8 cellular contexts compared by ENCODE assay signal in the genomic region with DNA sequence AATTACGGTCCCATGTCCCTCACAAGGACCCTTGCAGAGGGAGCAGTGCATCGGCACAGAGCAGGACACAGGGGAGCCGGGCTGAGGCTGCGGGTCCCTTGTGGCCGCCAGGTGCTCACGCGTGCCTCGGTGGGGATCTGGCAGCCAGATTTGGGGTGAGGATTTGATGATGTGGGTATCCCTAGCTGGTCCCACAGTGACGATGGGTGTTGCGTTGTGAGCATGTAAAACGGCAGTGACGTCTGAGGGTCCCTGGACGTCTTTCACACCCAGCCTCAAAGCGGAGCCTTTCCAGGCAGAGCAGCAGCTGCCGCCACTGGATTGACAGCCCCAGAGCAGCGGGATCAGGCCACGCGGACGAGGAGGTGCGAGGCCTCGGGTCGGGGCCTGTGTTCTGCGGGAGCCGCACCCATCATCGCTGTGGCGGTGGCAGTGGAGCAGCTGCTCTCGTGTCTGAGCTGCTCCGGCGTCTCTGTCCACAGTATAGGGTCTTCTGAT. TPM values are rescaled to one million over a fixed set of nuclear protein-coding genes. Genes with fewer than 3 reads are reported as not detected.
DNase-seq lines count a peak whose midpoint lies in the region; ATAC-seq and TF ChIP-seq lines count a peak whose summit lies in the region.

No MANE protein-coding gene starts in this region.

- H3K36me3 ChIP-seq in RWPE2 (ENCODE audit: low read depth) (peaks cover 54% of the 10 kb centered on the region), trophoblast cell (ENCODE audit: control insufficient read depth in 1 of 2, insufficient read depth in 2 of 2, low read length in 2 of 2) (peaks cover 42 to 44% of the 10 kb centered on the region in 2 experiments)

- peak overlapping the region; percentile 70 for H3K27ac Mint-ChIP-seq in Calu3 (ENCODE audit: unreplicated experiment)

- H3K27me3 Mint-ChIP-seq in Calu3 (ENCODE audit: unreplicated experiment) = no peaks in the 10 kb centered on the region

- peak overlapping the region; percentile 43 for H2BK5ac ChIP-seq in trophoblast cell (ENCODE audit: low read depth, low read length, poor library complexity)

- peaks cover 19% of the 10 kb centered on the region for H3K4me1 Mint-ChIP-seq in Calu3 (ENCODE audit: low read depth, unreplicated experiment)

- H2AK5ac ChIP-seq in trophoblast cell (ENCODE audit: low read length) = peak overlapping the region; percentile 5

- H3K9me3 ChIP-seq in RWPE2 (ENCODE audit: severe bottlenecking) (no peaks in the 10 kb centered on the region), trophoblast cell (ENCODE audit: insufficient read depth, low read depth, low read length) (no peaks in the 10 kb centered on the region)

- H3K4me1 ChIP-seq in RWPE2 (ENCODE audit: insufficient read depth, poor library complexity, severe bottlenecking) = peaks cover 10% of the 10 kb centered on the region
- peaks cover 19 to 33% of the 10 kb centered on the region in 2 experiments for H3K4me1 ChIP-seq in trophoblast cell (ENCODE audit: control insufficient read depth in 1 of 2, insufficient read depth in 2 of 2, low read length in 2 of 2)

- H3K4me3 ChIP-seq in RWPE2 (ENCODE audit: severe bottlenecking) = peak overlapping the region; percentile 34
- H3K4me3 ChIP-seq in epithelial cell of proximal tubule (ENCODE audit: low read depth, low read length) = peak overlapping the region; percentile 84
- peak overlapping the region; percentile 38 for H3K4me3 ChIP-seq in trophoblast cell (ENCODE audit: low read depth, low read length)

- H3K27me3 ChIP-seq in RWPE2 (ENCODE audit: insufficient read depth, poor library complexity, severe bottlenecking) = no peaks in the 10 kb centered on the region
- H3K27me3 ChIP-seq in trophoblast cell (ENCODE audit: insufficient read depth, low read length) = no peaks in the 10 kb centered on the region

- H3K4me3 Mint-ChIP-seq in Calu3 (ENCODE audit: low read depth, unreplicated experiment) = peak overlapping the region; percentile 70

- H3K14ac ChIP-seq in trophoblast cell (ENCODE audit: low read length) = peak overlapping the region; percentile 74

- H3K79me2 ChIP-seq in trophoblast cell (ENCODE audit: control insufficient read depth, insufficient read depth, low read length, poor library complexity) = peaks cover 2% of the 10 kb centered on the region

- CTCF ChIA-PET in Calu3 (lab: Charles Lee) = no interaction called here

- H3K4ac ChIP-seq in trophoblast cell (ENCODE audit: low read depth, low read length) = peak overlapping the region; percentile 41

- no peak overlapping the region for H2BK120ac ChIP-seq in trophoblast cell (ENCODE audit: insufficient read depth, low read length, poor library complexity)

- H2BK12ac ChIP-seq in trophoblast cell (ENCODE audit: low read length) = no peak overlapping the region

- H3K18ac ChIP-seq in trophoblast cell (ENCODE audit: low read length) = peak overlapping the region; percentile 52

- intact Hi-C loops in Calu3 (cut with micrococcal nuclease; ENCODE audit: unreplicated experiment) = no loop called here

- TF ChIP-seq CTCF in Calu3 (IDR thresholded peaks at IDR 0.05; ENCODE audit: unreplicated experiment) (no peak), RWPE2 (IDR thresholded peaks at IDR 0.05; ENCODE audit: poor library complexity, severe bottlenecking) (no peak), epithelial cell of proximal tubule (conservative IDR thresholded peaks at IDR 0.05; ENCODE audit: low read depth, low read length) (no peak)

- H4K91ac ChIP-seq in trophoblast cell (ENCODE audit: low read depth, low read length) = peak overlapping the region; percentile 52

- peaks cover 9% of the 10 kb centered on the region for H3K79me1 ChIP-seq in trophoblast cell (ENCODE audit: low read length)

- H3K36me3 Mint-ChIP-seq in Calu3 (ENCODE audit: insufficient read depth, unreplicated experiment) = peaks cover 41% of the 10 kb centered on the region

- no TSS peak for BruUV-seq in Calu3 (replicated peaks; lab: Mats Ljungman, UMichigan)

- no peak for ATAC-seq in RWPE2 (ENCODE audit: low read depth)
- ATAC-seq in GM21723 (IDR thresholded peaks at IDR 0.05; ENCODE audit: unreplicated experiment) = no peak
- no peak for ATAC-seq in GM18520 (IDR thresholded peaks at IDR 0.05; ENCODE audit: unreplicated experiment)

- peak overlapping the region; percentile 37 for H3K9ac ChIP-seq in trophoblast cell (ENCODE audit: low read length)

- no peak overlapping the region for H3K23ac ChIP-seq in trophoblast cell (ENCODE audit: low read length)

- H3K9me3 Mint-ChIP-seq in Calu3 (ENCODE audit: low read depth, unreplicated experiment) = no peaks in the 10 kb centered on the region

- peak overlapping the region; percentile 53 for H3K4me2 ChIP-seq in trophoblast cell (ENCODE audit: low read length)

- peak overlapping the region; percentile 61 for H4K12ac ChIP-seq in trophoblast cell (ENCODE audit: low read depth, low read length)

- H2AFZ ChIP-seq in trophoblast cell (ENCODE audit: insufficient read depth, low read length, poor library complexity) = peak overlapping the region; percentile 13

- H3K27ac ChIP-seq in RWPE2 (ENCODE audit: poor library complexity, severe bottlenecking) (peak overlapping the region; percentile 88), trophoblast cell (ENCODE audit: low read depth, low read length) (peak overlapping the region; percentile 49)

- H4K8ac ChIP-seq in trophoblast cell (ENCODE audit: low read depth, low read length) = peak overlapping the region; percentile 31

- DNase-seq in Calu3 = no peak
- no peak for DNase-seq in RWPE2 (ENCODE audit: low spot score)
- DNase-seq in epithelial cell of proximal tubule (ENCODE audit: low read depth) = no peak
- no peak for DNase-seq in trophoblast cell
- no peak for DNase-seq in middle frontal gyrus (ENCODE audit: extremely low spot score, low spot score)
- DNase-seq in hippocampal formation (lab: John Stamatoyannopoulos, UW) = no peak

- WGBS in trophoblast cell (ENCODE audit: extremely low coverage, insufficient coverage, insufficient read length) = no CpG with 5 or more reads among the region's 29 CpGs

RNA-seq across cellular contexts. Expression of a gene that starts 54.6 kb away (rescaled TPM):
- total RNA-seq in Calu3 (2022) (106 and 108 TPM in 2 replicates), epithelial cell of proximal tubule (81.3 and 94.4 TPM in 2 replicates)
- polyA plus RNA-seq in trophoblast cell (2013) = 69.9 and 72.0 TPM in 2 replicates

Comparison
In these comparisons a context has a peak if more than half of its experiments do, and no peak if none do; other contexts are left out.
1. H3K4me3 ChIP-seq: peak in every context shown above with its lines; median percentile 84 in epithelial cell of proximal tubule; 38 in trophoblast cell; 34 in RWPE2.